ENCODE assay signal across 8 cellular contexts in genomic region chr6:20213271-20213798, GRCh38. TPM values are rescaled to one million over a fixed set of nuclear protein-coding genes. Genes with fewer than 3 reads are reported as not detected.
DNase-seq lines count a peak whose midpoint lies in the region; ATAC-seq and TF ChIP-seq lines count a peak whose summit lies in the region.

No MANE protein-coding gene starts in this region.

- TF ChIP-seq CTCF in esophagus squamous epithelium (IDR thresholded peaks at IDR 0.05) (no peak), sigmoid colon (IDR thresholded peaks at IDR 0.05) (no peak)

- TF ChIP-seq EP300 in sigmoid colon (IDR thresholded peaks at IDR 0.05): no peak

- no peak for DNase-seq in HEK293T (ENCODE audit: extremely low spot score)
- no peak for DNase-seq in SK-N-MC (ENCODE audit: low read depth, low spot score)
- DNase-seq in esophagus squamous epithelium (lab: John Stamatoyannopoulos, UW): no peak
- no peak for DNase-seq in sigmoid colon
- no peak for DNase-seq in iPS-NIHi11 (ENCODE audit: low spot score)

- H3K9me3 ChIP-seq in SK-N-MC (ENCODE audit: low read depth, low read length) (no peaks in the 10 kb centered on the region), esophagus squamous epithelium (no peaks in the 10 kb centered on the region), sigmoid colon (no peaks in the 10 kb centered on the region)

- no peak for ATAC-seq in GM21515 (IDR thresholded peaks at IDR 0.05; ENCODE audit: unreplicated experiment)
- no peak for ATAC-seq in HG03439 (IDR thresholded peaks at IDR 0.05; ENCODE audit: unreplicated experiment)
- no peak for ATAC-seq in GM21447 (IDR thresholded peaks at IDR 0.05; ENCODE audit: unreplicated experiment)

- H3K4me3 ChIP-seq in SK-N-MC: peak overlapping the region; percentile 94
- peak overlapping the region; percentile 72 to 82 (median 74) for H3K4me3 ChIP-seq in esophagus squamous epithelium
- H3K4me3 ChIP-seq in sigmoid colon: peak overlapping the region; percentile 76 to 91 (median 84)

- no peaks in the 10 kb centered on the region for H3K27me3 ChIP-seq in esophagus squamous epithelium
- H3K27me3 ChIP-seq in sigmoid colon: no peaks in the 10 kb centered on the region

- CTCF ChIA-PET in HEK293T (lab: Yijun Ruan, JAX): no interaction called here

- intact Hi-C loops in esophagus squamous epithelium (cut with DNase I): no loop called here
- intact Hi-C loops in sigmoid colon (cut with DNase I): loop anchor here (5.0 kb wide), 2 partner anchors 96 to 189 kb away; partner anchors contain the start of gene E2F3

- 37 to 65% methylated on average over 8 to 9 of the region's 9 CpGs for WGBS in esophagus squamous epithelium, 2 donors
- whole genome bisulfite sequencing in sigmoid colon, 2 donors: 50 to 56% methylated on average over 9 of the region's 9 CpGs

- peak overlapping the region; percentile 58; the same call in 1 of the 2 replicates for H3K27ac ChIP-seq in SK-N-MC
- peak overlapping the region; percentile 91 to 95 (median 92) for H3K27ac ChIP-seq in esophagus squamous epithelium
- H3K27ac ChIP-seq in sigmoid colon: peak overlapping the region; percentile 88 to 94 (median 90)

- TF ChIP-seq POLR2A in esophagus squamous epithelium (IDR thresholded peaks at IDR 0.05) (no peak), sigmoid colon (IDR thresholded peaks at IDR 0.05) (no peak)

- H3K9ac ChIP-seq in SK-N-MC (ENCODE audit: insufficient read length): peak overlapping the region; percentile 77

- POLR2A ChIA-PET in HEK293T (lab: Yijun Ruan, JAX): interaction anchor here (0.9 to 1.2 kb wide), 3 partner anchors 8 to 84 kb away, joined by 3 to 4 read pairs (median 4); no protein-coding TSS in a partner anchor

- H3K36me3 ChIP-seq in SK-N-MC (ENCODE audit: insufficient read depth, low read length) (no peaks in the 10 kb centered on the region), esophagus squamous epithelium (no peaks in the 10 kb centered on the region), sigmoid colon (no peaks in the 10 kb centered on the region)

- peaks cover 12 to 65% (median 29%) of the 10 kb centered on the region in 3 donors for H3K4me1 ChIP-seq in esophagus squamous epithelium
- peaks cover 0 to 62% (median 46%) of the 10 kb centered on the region in 4 donors for H3K4me1 ChIP-seq in sigmoid colon

TF ChIP-seq in HEK293T, 16 proteins besides CTCF, POLR2A, EP300 and RAD21:
- TF ChIP-seq CTBP1 (IDR thresholded peaks at IDR 0.05; ENCODE audit: borderline replicate concordance): no peak; the same call in 1 of the 2 replicates
- no peak for TF ChIP-seq ARNT (IDR thresholded peaks at IDR 0.05)
- no peak for TF ChIP-seq SUZ12 (IDR thresholded peaks at IDR 0.05)
- TF ChIP-seq BHLHE40 (IDR thresholded peaks at IDR 0.05; ENCODE audit: borderline replicate concordance): no peak
- no peak for TF ChIP-seq TARDBP (IDR thresholded peaks at IDR 0.05)
- no peak for TF ChIP-seq FOXK2 (IDR thresholded peaks at IDR 0.05)
- 0 out of 2 replicates have a peak, but pooled peaks have one; percentile 6 for TF ChIP-seq ELF4 (IDR thresholded peaks at IDR 0.05)
- no peak for TF ChIP-seq FOXM1 (IDR thresholded peaks at IDR 0.05; ENCODE audit: borderline replicate concordance)
- TF ChIP-seq SP1 (IDR thresholded peaks at IDR 0.05): no peak
- no peak for TF ChIP-seq LEF1 (IDR thresholded peaks at IDR 0.05; ENCODE audit: borderline replicate concordance)
- peak; percentile 45; the same call in 1 of the 2 replicates for TF ChIP-seq L3MBTL2 (conservative IDR thresholded peaks at IDR 0.05)
- TF ChIP-seq NFRKB (IDR thresholded peaks at IDR 0.05): no peak
- peak; percentile 54; the same call in 1 of the 2 replicates for TF ChIP-seq ZNF384 (IDR thresholded peaks at IDR 0.05)
- TF ChIP-seq HDGF (IDR thresholded peaks at IDR 0.05; ENCODE audit: borderline replicate concordance): no peak
- TF ChIP-seq PKNOX1 (IDR thresholded peaks at IDR 0.05): peak; percentile 11; the same call in 1 of the 2 replicates
- TF ChIP-seq FOXA1 (IDR thresholded peaks at IDR 0.05): no peak

RNA-seq across cellular contexts. Expression of gene MBOAT1, which starts 1.1 kb away (rescaled TPM):
- 10 to 100 TPM in 3 of 4 donors, 1 to 10 TPM in 1; 5.2 to 12.8 (median 12.0) TPM for total RNA-seq in esophagus squamous epithelium
- total RNA-seq in sigmoid colon: 10 to 100 TPM in 3 of 4 donors, 1 to 10 TPM in 1; 6.9 to 15.6 (median 11.0) TPM
- polyA plus RNA-seq in sigmoid colon: 10 to 100 TPM in 1 of 3 donors, 1 to 10 TPM in 2; 2.4 to 16.6 (median 3.5) TPM
